1 cellular context compared by ENCODE assay signal in the genomic region with DNA sequence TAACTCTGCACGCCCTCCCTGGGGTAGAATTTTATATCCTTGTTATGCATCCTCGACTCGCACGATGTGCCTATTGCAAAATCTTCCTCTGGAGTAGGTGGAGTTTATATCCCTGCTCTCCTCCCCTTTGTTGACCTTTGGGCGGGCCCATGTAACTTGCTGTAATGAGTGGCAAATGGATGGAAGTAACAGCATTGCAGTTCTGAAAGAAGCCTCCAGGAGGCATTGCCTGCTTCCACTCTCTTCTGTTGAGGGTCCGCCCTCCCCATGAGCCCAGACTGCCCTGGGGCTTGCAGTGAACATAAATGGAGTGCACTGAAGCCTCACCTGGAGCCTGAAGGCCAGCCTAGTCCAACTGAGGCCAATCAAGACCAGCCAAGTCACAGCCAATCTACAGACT.
TF ChIP-seq lines count a peak whose summit lies in the region.

No MANE protein-coding gene starts in this region.

TF ChIP-seq in WTC11, 78 proteins besides CTCF, POLR2A, EP300 and RAD21 (continued from another document):
- TF ChIP-seq, protein P1, sequence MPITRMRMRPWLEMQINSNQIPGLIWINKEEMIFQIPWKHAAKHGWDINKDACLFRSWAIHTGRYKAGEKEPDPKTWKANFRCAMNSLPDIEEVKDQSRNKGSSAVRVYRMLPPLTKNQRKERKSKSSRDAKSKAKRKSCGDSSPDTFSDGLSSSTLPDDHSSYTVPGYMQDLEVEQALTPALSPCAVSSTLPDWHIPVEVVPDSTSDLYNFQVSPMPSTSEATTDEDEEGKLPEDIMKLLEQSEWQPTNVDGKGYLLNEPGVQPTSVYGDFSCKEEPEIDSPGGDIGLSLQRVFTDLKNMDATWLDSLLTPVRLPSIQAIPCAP (CRISPR knock-in tag; IDR thresholded peaks at IDR 0.05): no peak
- TF ChIP-seq, protein P2, sequence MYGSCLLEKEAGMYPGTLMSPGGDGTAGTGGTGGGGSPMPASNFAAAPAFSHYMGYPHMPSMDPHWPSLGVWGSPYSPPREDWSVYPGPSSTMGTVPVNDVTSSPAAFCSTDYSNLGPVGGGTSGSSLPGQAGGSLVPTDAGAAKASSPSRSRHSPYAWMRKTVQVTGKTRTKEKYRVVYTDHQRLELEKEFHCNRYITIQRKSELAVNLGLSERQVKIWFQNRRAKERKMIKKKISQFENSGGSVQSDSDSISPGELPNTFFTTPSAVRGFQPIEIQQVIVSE (CRISPR knock-in tag; IDR thresholded peaks at IDR 0.05; ENCODE audit: borderline replicate concordance): no peak
- TF ChIP-seq, protein P3, sequence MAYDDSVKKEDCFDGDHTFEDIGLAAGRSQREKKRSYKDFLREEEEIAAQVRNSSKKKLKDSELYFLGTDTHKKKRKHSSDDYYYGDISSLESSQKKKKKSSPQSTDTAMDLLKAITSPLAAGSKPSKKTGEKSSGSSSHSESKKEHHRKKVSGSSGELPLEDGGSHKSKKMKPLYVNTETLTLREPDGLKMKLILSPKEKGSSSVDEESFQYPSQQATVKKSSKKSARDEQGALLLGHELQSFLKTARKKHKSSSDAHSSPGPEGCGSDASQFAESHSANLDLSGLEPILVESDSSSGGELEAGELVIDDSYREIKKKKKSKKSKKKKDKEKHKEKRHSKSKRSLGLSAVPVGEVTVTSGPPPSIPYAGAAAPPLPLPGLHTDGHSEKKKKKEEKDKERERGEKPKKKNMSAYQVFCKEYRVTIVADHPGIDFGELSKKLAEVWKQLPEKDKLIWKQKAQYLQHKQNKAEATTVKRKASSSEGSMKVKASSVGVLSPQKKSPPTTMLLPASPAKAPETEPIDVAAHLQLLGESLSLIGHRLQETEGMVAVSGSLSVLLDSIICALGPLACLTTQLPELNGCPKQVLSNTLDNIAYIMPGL (CRISPR knock-in tag; IDR thresholded peaks at IDR 0.05): no peak
- TF ChIP-seq, protein P4, sequence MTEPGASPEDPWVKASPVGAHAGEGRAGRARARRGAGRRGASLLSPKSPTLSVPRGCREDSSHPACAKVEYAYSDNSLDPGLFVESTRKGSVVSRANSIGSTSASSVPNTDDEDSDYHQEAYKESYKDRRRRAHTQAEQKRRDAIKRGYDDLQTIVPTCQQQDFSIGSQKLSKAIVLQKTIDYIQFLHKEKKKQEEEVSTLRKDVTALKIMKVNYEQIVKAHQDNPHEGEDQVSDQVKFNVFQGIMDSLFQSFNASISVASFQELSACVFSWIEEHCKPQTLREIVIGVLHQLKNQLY (CRISPR knock-in tag; IDR thresholded peaks at IDR 0.05): no peak
- TF ChIP-seq ZBTB21 (CRISPR knock-in tag; IDR thresholded peaks at IDR 0.05; ENCODE audit: borderline replicate concordance) (no peak), ZNF121 (CRISPR knock-in tag; IDR thresholded peaks at IDR 0.05) (no peak), FOXJ3 (CRISPR knock-in tag; IDR thresholded peaks at IDR 0.05; ENCODE audit: borderline replicate concordance) (no peak), ELF4 (CRISPR knock-in tag; IDR thresholded peaks at IDR 0.05; ENCODE audit: low read depth) (no peak), TCF7 (CRISPR knock-in tag; IDR thresholded peaks at IDR 0.05; ENCODE audit: low read depth) (no peak), SP1 (CRISPR knock-in tag; conservative IDR thresholded peaks at IDR 0.05) (no peak)
- TF ChIP-seq, protein P5, sequence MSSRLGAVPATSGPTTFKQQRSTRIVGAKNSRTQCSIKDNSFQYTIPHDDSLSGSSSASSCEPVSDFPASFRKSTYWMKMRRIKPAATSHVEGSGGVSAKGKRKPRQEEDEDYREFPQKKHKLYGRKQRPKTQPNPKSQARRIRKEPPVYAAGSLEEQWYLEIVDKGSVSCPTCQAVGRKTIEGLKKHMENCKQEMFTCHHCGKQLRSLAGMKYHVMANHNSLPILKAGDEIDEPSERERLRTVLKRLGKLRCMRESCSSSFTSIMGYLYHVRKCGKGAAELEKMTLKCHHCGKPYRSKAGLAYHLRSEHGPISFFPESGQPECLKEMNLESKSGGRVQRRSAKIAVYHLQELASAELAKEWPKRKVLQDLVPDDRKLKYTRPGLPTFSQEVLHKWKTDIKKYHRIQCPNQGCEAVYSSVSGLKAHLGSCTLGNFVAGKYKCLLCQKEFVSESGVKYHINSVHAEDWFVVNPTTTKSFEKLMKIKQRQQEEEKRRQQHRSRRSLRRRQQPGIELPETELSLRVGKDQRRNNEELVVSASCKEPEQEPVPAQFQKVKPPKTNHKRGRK (CRISPR knock-in tag; IDR thresholded peaks at IDR 0.05; ENCODE audit: borderline replicate concordance): no peak
- TF ChIP-seq, protein P6, sequence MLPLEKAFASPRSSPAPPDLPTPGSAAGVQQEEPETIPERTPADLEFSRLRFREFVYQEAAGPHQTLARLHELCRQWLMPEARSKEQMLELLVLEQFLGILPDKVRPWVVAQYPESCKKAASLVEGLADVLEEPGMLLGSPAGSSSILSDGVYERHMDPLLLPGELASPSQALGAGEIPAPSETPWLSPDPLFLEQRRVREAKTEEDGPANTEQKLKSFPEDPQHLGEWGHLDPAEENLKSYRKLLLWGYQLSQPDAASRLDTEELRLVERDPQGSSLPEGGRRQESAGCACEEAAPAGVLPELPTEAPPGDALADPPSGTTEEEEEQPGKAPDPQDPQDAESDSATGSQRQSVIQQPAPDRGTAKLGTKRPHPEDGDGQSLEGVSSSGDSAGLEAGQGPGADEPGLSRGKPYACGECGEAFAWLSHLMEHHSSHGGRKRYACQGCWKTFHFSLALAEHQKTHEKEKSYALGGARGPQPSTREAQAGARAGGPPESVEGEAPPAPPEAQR (CRISPR knock-in tag; IDR thresholded peaks at IDR 0.05): no peak
- TF ChIP-seq, protein P7, sequence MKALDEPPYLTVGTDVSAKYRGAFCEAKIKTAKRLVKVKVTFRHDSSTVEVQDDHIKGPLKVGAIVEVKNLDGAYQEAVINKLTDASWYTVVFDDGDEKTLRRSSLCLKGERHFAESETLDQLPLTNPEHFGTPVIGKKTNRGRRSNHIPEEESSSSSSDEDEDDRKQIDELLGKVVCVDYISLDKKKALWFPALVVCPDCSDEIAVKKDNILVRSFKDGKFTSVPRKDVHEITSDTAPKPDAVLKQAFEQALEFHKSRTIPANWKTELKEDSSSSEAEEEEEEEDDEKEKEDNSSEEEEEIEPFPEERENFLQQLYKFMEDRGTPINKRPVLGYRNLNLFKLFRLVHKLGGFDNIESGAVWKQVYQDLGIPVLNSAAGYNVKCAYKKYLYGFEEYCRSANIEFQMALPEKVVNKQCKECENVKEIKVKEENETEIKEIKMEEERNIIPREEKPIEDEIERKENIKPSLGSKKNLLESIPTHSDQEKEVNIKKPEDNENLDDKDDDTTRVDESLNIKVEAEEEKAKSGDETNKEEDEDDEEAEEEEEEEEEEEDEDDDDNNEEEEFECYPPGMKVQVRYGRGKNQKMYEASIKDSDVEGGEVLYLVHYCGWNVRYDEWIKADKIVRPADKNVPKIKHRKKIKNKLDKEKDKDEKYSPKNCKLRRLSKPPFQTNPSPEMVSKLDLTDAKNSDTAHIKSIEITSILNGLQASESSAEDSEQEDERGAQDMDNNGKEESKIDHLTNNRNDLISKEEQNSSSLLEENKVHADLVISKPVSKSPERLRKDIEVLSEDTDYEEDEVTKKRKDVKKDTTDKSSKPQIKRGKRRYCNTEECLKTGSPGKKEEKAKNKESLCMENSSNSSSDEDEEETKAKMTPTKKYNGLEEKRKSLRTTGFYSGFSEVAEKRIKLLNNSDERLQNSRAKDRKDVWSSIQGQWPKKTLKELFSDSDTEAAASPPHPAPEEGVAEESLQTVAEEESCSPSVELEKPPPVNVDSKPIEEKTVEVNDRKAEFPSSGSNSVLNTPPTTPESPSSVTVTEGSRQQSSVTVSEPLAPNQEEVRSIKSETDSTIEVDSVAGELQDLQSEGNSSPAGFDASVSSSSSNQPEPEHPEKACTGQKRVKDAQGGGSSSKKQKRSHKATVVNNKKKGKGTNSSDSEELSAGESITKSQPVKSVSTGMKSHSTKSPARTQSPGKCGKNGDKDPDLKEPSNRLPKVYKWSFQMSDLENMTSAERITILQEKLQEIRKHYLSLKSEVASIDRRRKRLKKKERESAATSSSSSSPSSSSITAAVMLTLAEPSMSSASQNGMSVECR (CRISPR knock-in tag; IDR thresholded peaks at IDR 0.05; ENCODE audit: borderline replicate concordance): no peak
- TF ChIP-seq, protein P8, sequence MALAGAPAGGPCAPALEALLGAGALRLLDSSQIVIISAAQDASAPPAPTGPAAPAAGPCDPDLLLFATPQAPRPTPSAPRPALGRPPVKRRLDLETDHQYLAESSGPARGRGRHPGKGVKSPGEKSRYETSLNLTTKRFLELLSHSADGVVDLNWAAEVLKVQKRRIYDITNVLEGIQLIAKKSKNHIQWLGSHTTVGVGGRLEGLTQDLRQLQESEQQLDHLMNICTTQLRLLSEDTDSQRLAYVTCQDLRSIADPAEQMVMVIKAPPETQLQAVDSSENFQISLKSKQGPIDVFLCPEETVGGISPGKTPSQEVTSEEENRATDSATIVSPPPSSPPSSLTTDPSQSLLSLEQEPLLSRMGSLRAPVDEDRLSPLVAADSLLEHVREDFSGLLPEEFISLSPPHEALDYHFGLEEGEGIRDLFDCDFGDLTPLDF (CRISPR knock-in tag; IDR thresholded peaks at IDR 0.05): no peak
- TF ChIP-seq, protein P9, sequence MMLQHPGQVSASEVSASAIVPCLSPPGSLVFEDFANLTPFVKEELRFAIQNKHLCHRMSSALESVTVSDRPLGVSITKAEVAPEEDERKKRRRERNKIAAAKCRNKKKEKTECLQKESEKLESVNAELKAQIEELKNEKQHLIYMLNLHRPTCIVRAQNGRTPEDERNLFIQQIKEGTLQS (CRISPR knock-in tag; conservative IDR thresholded peaks at IDR 0.05): no peak
